24 cellular contexts compared by ENCODE assay signal in the genomic region with DNA sequence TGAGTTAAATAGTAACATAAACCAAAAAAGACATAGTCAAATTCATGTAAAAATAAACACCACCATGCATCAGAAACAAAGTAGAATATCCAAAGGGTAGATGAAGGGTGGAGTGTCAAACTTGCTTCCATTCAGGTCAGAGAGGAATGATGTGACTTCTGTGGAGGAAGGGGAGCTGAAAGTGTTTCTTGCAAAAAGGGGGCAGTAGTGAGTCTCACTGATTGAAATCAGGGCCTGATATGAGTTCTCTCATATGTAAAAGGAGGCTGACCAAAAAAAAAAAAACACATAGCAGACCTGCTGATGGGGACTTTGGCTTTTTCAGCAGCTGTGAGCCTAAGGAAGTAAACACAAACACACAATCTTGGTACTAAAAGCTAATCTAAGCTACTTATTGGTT. TPM values are rescaled to one million over a fixed set of nuclear protein-coding genes. Genes with fewer than 3 reads are reported as not detected.
DNase-seq lines count a peak whose midpoint lies in the region; ATAC-seq and TF ChIP-seq lines count a peak whose summit lies in the region.
"Had no signal": no experiment of that assay in that cellular context is flagged by ENCODE, and none has a peak within 500 bp of the region (broad histone marks: within the 10 kb centered on the region; RNA-seq: fewer than 3 reads in every experiment).

No MANE protein-coding gene starts in this region.

- H3K4me2 ChIP-seq in mesendoderm (ENCODE audit: low read length), result no peak overlapping the region

- H3K27ac ChIP-seq in C4-2B (no peak overlapping the region), RWPE2 (ENCODE audit: poor library complexity, severe bottlenecking) (no peak overlapping the region), mesendoderm (ENCODE audit: low read depth, low read length) (no peak overlapping the region)

- CTCF ChIA-PET in HEK293T (lab: Yijun Ruan, JAX), result no interaction called here

- no peak for ATAC-seq in RWPE2 (ENCODE audit: low read depth)
- ATAC-seq in stimulated activated effector memory CD8-positive, alpha-beta T cell treated with anti-CD3 and anti-CD28 coated beads, Interleukin-12 subunit alpha, Interleukin-12 subunit beta, amount 100 ng/mL, for 72 hours, result no peak
- ATAC-seq: activated CD8-positive, alpha-beta T cell treated with anti-CD3 and anti-CD28 coated beads, Interleukin-2, amount 10 ng/mL, durations not matched to agents 7 days and 5 days had no signal

- no peaks in the 10 kb centered on the region for H3K79me2 ChIP-seq in mesendoderm (ENCODE audit: control insufficient read depth, insufficient read depth, low read length)

- no peak overlapping the region for H4K8ac ChIP-seq in mesendoderm (ENCODE audit: low read depth, low read length)

- H3K27ac Mint-ChIP-seq in stimulated activated effector memory CD8-positive, alpha-beta T cell treated with anti-CD3 and anti-CD28 coated beads, Interleukin-12 subunit alpha, Interleukin-12 subunit beta, amount 100 ng/mL, for 72 hours, result no peak overlapping the region
- H3K27ac Mint-ChIP-seq: activated CD8-positive, alpha-beta T cell treated with anti-CD3 and anti-CD28 coated beads, Interleukin-2, amount 10 ng/mL, durations not matched to agents 7 days and 5 days; activated naive CD4-positive, alpha-beta T cell treated with anti-CD3 and anti-CD28 coated beads for 36 hours; CD4-positive, CD25-positive, alpha-beta regulatory T cell had no signal

- H3K4me3 Mint-ChIP-seq in stimulated activated effector memory CD8-positive, alpha-beta T cell treated with anti-CD3 and anti-CD28 coated beads, Interleukin-12 subunit alpha, Interleukin-12 subunit beta, amount 100 ng/mL, for 72 hours, result no peak overlapping the region
- H3K4me3 Mint-ChIP-seq: activated CD8-positive, alpha-beta T cell treated with anti-CD3 and anti-CD28 coated beads, Interleukin-2, amount 10 ng/mL, durations not matched to agents 7 days and 5 days; activated naive CD4-positive, alpha-beta T cell treated with anti-CD3 and anti-CD28 coated beads for 36 hours; CD4-positive, CD25-positive, alpha-beta regulatory T cell had no signal

- H3K4me1 ChIP-seq in RWPE2 (ENCODE audit: insufficient read depth, poor library complexity, severe bottlenecking), result peaks cover 2% of the 10 kb centered on the region
- H3K4me1 ChIP-seq in mesendoderm (ENCODE audit: control insufficient read depth, low read depth, low read length), result no peaks in the 10 kb centered on the region

- no peak overlapping the region for H2BK120ac ChIP-seq in mesendoderm (ENCODE audit: low read depth, low read length)

- no peak overlapping the region for H3K4ac ChIP-seq in mesendoderm (ENCODE audit: low read depth, low read length)

- H3K79me1 ChIP-seq in mesendoderm (ENCODE audit: low read length), result no peaks in the 10 kb centered on the region

- no peaks in the 10 kb centered on the region for H3K4me1 Mint-ChIP-seq in stimulated activated effector memory CD8-positive, alpha-beta T cell treated with anti-CD3 and anti-CD28 coated beads, Interleukin-12 subunit alpha, Interleukin-12 subunit beta, amount 100 ng/mL, for 72 hours
- H3K4me1 Mint-ChIP-seq: CD4-positive, CD25-positive, alpha-beta regulatory T cell had no signal

- peaks cover 4% of the 10 kb centered on the region for H3K9me3 Mint-ChIP-seq in stimulated activated effector memory CD8-positive, alpha-beta T cell treated with anti-CD3 and anti-CD28 coated beads, Interleukin-12 subunit alpha, Interleukin-12 subunit beta, amount 100 ng/mL, for 72 hours

- H3K36me3 ChIP-seq in RWPE2 (ENCODE audit: low read depth), result no peaks in the 10 kb centered on the region
- no peaks in the 10 kb centered on the region for H3K36me3 ChIP-seq in mesendoderm (ENCODE audit: control insufficient read depth, insufficient read depth, low read length)

- POLR2A ChIA-PET in HEK293T (lab: Yijun Ruan, JAX), result no interaction called here

- TF ChIP-seq CTCF in C4-2B (conservative IDR thresholded peaks at IDR 0.05), result peak; percentile 38
- peak; percentile 12 for TF ChIP-seq CTCF in RWPE2 (IDR thresholded peaks at IDR 0.05; ENCODE audit: poor library complexity, severe bottlenecking)

- no peaks in the 10 kb centered on the region for H3K36me3 Mint-ChIP-seq in stimulated activated effector memory CD8-positive, alpha-beta T cell treated with anti-CD3 and anti-CD28 coated beads, Interleukin-12 subunit alpha, Interleukin-12 subunit beta, amount 100 ng/mL, for 72 hours
- H3K36me3 Mint-ChIP-seq: CD4-positive, CD25-positive, alpha-beta regulatory T cell had no signal

- H3K9ac ChIP-seq in mesendoderm (ENCODE audit: low read length), result no peak overlapping the region

- H3K4me3 ChIP-seq in RWPE2 (ENCODE audit: severe bottlenecking) (no peak overlapping the region), mesendoderm (ENCODE audit: low read length) (no peak overlapping the region)
- H3K4me3 ChIP-seq: lung had no signal

- no peak overlapping the region for H2AK5ac ChIP-seq in mesendoderm (ENCODE audit: low read length)

- H2BK5ac ChIP-seq in mesendoderm (ENCODE audit: low read length), result no peak overlapping the region

- no peak overlapping the region for H4K5ac ChIP-seq in mesendoderm (ENCODE audit: low read length)

- H3K23ac ChIP-seq in mesendoderm (ENCODE audit: low read length), result no peak overlapping the region

- H3K9me3 ChIP-seq in RWPE2 (ENCODE audit: severe bottlenecking), result no peaks in the 10 kb centered on the region

- H3K27me3 ChIP-seq in RWPE2 (ENCODE audit: insufficient read depth, poor library complexity, severe bottlenecking) (no peaks in the 10 kb centered on the region), mesendoderm (ENCODE audit: insufficient read depth, low read length, poor library complexity) (no peaks in the 10 kb centered on the region)

- DNase-seq in HEK293T (ENCODE audit: extremely low spot score) (peak; percentile 9), RWPE2 (ENCODE audit: low spot score) (no peak), mesendoderm (peak; percentile 44), HUDEP-2 (lab: John Stamatoyannopoulos, UW; ENCODE audit: unreplicated experiment in 76 of 76) (no peak)
- no peak for DNase-seq in activated naive CD4-positive, alpha-beta T cell (lab: John Stamatoyannopoulos, UW)
- DNase-seq in activated CD4-positive, alpha-beta T cell treated with anti-CD3 and anti-CD28 coated beads for 4 hours, result no peak
- no peak for DNase-seq in stimulated activated effector memory CD8-positive, alpha-beta T cell treated with anti-CD3 and anti-CD28 coated beads, Interleukin-12 subunit alpha, Interleukin-12 subunit beta, amount 100 ng/mL, for 72 hours (ENCODE audit: low spot score in 2 of 2)
- DNase-seq: activated CD8-positive, alpha-beta T cell treated with anti-CD3 and anti-CD28 coated beads, Interleukin-2, amount 10 ng/mL, durations not matched to agents 7 days and 5 days; activated naive CD4-positive, alpha-beta T cell treated with anti-CD3 and anti-CD28 coated beads for 36 hours; activated T-cell treated with anti-CD3 and anti-CD28 coated beads, Interleukin-2, amount 50 U/mL, for 1 hour; amygdala; CD4-positive, CD25-positive, alpha-beta regulatory T cell; dermis blood vessel endothelial cell; foreskin fibroblast; hippocampal formation; islet precursor cell; NCI-H1694; NCI-H2227 treated with DMSO at 0.1 percent for 48 hours; occipital lobe; retina; stimulated activated CD8-positive, alpha-beta memory T cell treated with anti-CD3 and anti-CD28 coated beads, Interleukin-4, amount 100 ng/mL, for 48 hours; T1000 had no signal

- no peak overlapping the region for H3K18ac ChIP-seq in mesendoderm (ENCODE audit: low read length)

- no peak overlapping the region for H3K56ac ChIP-seq in mesendoderm (ENCODE audit: low read length)

- H2BK15ac ChIP-seq in mesendoderm (replicated peaks; ENCODE audit: low read depth), result no peak overlapping the region

TF ChIP-seq in HEK293T, 16 proteins besides CTCF, POLR2A, EP300 and RAD21:
- TF ChIP-seq FOXA1 (IDR thresholded peaks at IDR 0.05), result no peak
- no peak for TF ChIP-seq TARDBP (IDR thresholded peaks at IDR 0.05)
- TF ChIP-seq FOXK2 (IDR thresholded peaks at IDR 0.05), result no peak
- TF ChIP-seq SP1 (IDR thresholded peaks at IDR 0.05), result no peak
- no peak for TF ChIP-seq LEF1 (IDR thresholded peaks at IDR 0.05; ENCODE audit: borderline replicate concordance)
- TF ChIP-seq FOXM1 (IDR thresholded peaks at IDR 0.05; ENCODE audit: borderline replicate concordance), result no peak
- no peak for TF ChIP-seq ELF4 (IDR thresholded peaks at IDR 0.05)
- no peak for TF ChIP-seq ARNT (IDR thresholded peaks at IDR 0.05)

RNA-seq across cellular contexts. Expression of a gene that starts 38.8 kb away (rescaled TPM):
- polyA plus RNA-seq in mesendoderm (2013, experiment 1 of 2), result 27.9 TPM
- 28.8 TPM for polyA plus RNA-seq in mesendoderm (2013, experiment 2 of 2)

Comparison
In these comparisons a context has a peak if more than half of its experiments do, and no peak if none do; other contexts are left out.
1. DNase-seq: peak in HEK293T (single experiment) and mesendoderm (single experiment); none in RWPE2 (single experiment), activated naive CD4-positive, alpha-beta T cell (0 of 4), activated CD4-positive, alpha-beta T cell treated with anti-CD3 and anti-CD28 coated beads for 4 hours (0 of 2), HUDEP-2 (0 of 76) and stimulated activated effector memory CD8-positive, alpha-beta T cell treated with anti-CD3 and anti-CD28 coated beads, Interleukin-12 subunit alpha, Interleukin-12 subunit beta, amount 100 ng/mL, for 72 hours (0 of 2).